In the genomic region with DNA sequence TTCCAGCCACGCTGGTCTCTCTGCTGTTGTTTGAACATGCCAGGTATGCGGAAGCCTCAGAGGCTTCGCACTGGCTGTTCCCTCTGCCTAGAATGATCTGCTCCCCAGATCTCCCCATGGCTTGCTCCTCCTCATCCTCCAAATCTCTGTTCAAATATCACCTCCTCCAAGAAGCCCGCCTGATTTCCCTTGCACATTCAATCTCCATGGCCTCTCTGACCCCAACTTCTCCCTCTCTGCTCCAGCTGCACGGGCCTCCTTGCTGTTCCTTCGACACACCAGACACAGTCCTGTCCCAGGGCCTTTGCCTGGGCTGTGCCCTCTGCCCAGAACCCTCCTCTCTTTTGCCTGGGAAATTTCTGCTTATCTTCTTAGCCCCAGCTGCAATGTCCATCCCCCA, we compare ENCODE assay signal across 23 cellular contexts. TPM values are rescaled to one million over a fixed set of nuclear protein-coding genes. Genes with fewer than 3 reads are reported as not detected.
DNase-seq lines count a peak whose midpoint lies in the region; ATAC-seq, FAIRE-seq and TF ChIP-seq lines count a peak whose summit lies in the region.
"Had no signal": no experiment of that assay in that cellular context is flagged by ENCODE, and none has a peak within 500 bp of the region (broad histone marks: within the 10 kb centered on the region; RNA-seq: fewer than 3 reads in every experiment).

No MANE protein-coding gene starts in this region.

- CTCF ChIA-PET in K562 (lab: Yijun Ruan, JAX; ENCODE audit: low intra/inter-chr PET ratio): no interaction called here

- no peak overlapping the region for H3K4me3 Mint-ChIP-seq in endothelial cell (ENCODE audit: unreplicated experiment)
- peak overlapping the region; percentile 8 for H3K4me3 Mint-ChIP-seq in nephron progenitor cell
- H3K4me3 Mint-ChIP-seq in type B pancreatic cell: no peak overlapping the region
- H3K4me3 Mint-ChIP-seq: CD14-positive monocyte; CD4-positive, alpha-beta T cell; CD8-positive, alpha-beta memory T cell; GM23338; HFFc6 had no signal

- POLR2A ChIA-PET in K562 (lab: Yijun Ruan, JAX): interaction anchor here (0.7 kb wide), 1 partner anchor 41 kb away, joined by 4 read pairs; no protein-coding TSS in a partner anchor

- H4K20me1 ChIP-seq in K562 (replicated peaks; ENCODE audit: control insufficient read depth, insufficient read depth, low read length): peaks cover 7% of the 10 kb centered on the region

- H3K79me2 ChIP-seq in K562 (ENCODE audit: control insufficient read depth, insufficient read depth, low read length): no peaks in the 10 kb centered on the region

- peak overlapping the region; percentile 72 for H3K27ac Mint-ChIP-seq in endothelial cell (ENCODE audit: unreplicated experiment)
- H3K27ac Mint-ChIP-seq in nephron progenitor cell: peak overlapping the region; percentile 47
- no peak overlapping the region for H3K27ac Mint-ChIP-seq in type B pancreatic cell
- H3K27ac Mint-ChIP-seq: CD14-positive monocyte; CD4-positive, alpha-beta T cell; GM23338; HFFc6 had no signal

- no peak overlapping the region for H3K4ac ChIP-seq in neuronal stem cell (ENCODE audit: low read length)

- no peak overlapping the region for H2BK12ac ChIP-seq in neuronal stem cell (ENCODE audit: low read length)

- no TSS peak for BruUV-seq in K562 (replicated peaks; lab: Mats Ljungman, UMichigan)

- no peak overlapping the region; a peak in 1 of 4 replicates for H3K9ac ChIP-seq in K562 (ENCODE audit: insufficient read depth in 1 of 2, low read depth in 2 of 2, low read length in 2 of 2)
- no peak overlapping the region for H3K9ac ChIP-seq in neuronal stem cell (ENCODE audit: low read depth, low read length, poor library complexity)
- H3K9ac ChIP-seq: BLaER1 treated with 17β-estradiol and CSF1 and Interleukin-3, amounts not matched to agents 10 nM and 100 nM had no signal

- H2BK15ac ChIP-seq in neuronal stem cell (ENCODE audit: low read length): peak overlapping the region; percentile 16

- H3K9me1 ChIP-seq in K562 (ENCODE audit: control insufficient read depth, insufficient read depth, low read length): no peaks in the 10 kb centered on the region

- H3K27me3 Mint-ChIP-seq in endothelial cell (ENCODE audit: unreplicated experiment) (peaks cover 15% of the 10 kb centered on the region), nephron progenitor cell (ENCODE audit: low read depth, poor library complexity) (peaks cover 37% of the 10 kb centered on the region), type B pancreatic cell (peaks cover 69% of the 10 kb centered on the region)

- no peaks in the 10 kb centered on the region for H3K36me3 Mint-ChIP-seq in endothelial cell (ENCODE audit: low read depth, unreplicated experiment)
- H3K36me3 Mint-ChIP-seq in nephron progenitor cell (ENCODE audit: low read depth): no peaks in the 10 kb centered on the region
- H3K36me3 Mint-ChIP-seq in type B pancreatic cell: no peaks in the 10 kb centered on the region
- H3K36me3 Mint-ChIP-seq: CD14-positive monocyte had no signal

- H3K27ac ChIP-seq in K562 (ENCODE audit: extremely low read depth, low read depth, low read length): no peak overlapping the region
- H3K27ac ChIP-seq in neuronal stem cell (replicated peaks; ENCODE audit: low read length): peak overlapping the region; percentile 56
- H3K27ac ChIP-seq: BLaER1 treated with 17β-estradiol and CSF1 and Interleukin-3, amounts not matched to agents 10 nM and 100 nM had no signal

- no peak overlapping the region for H3K14ac ChIP-seq in neuronal stem cell (ENCODE audit: low read length)

- no peak for TF ChIP-seq EP300 in K562 (IDR thresholded peaks at IDR 0.05; ENCODE audit: low read length)

- no peak overlapping the region for H4K8ac ChIP-seq in neuronal stem cell (ENCODE audit: low read depth, low read length)

- H3K4me1 Mint-ChIP-seq in endothelial cell (ENCODE audit: unreplicated experiment) (peaks cover 38% of the 10 kb centered on the region), nephron progenitor cell (peaks cover 52% of the 10 kb centered on the region), type B pancreatic cell (ENCODE audit: unreplicated experiment) (peaks cover 17% of the 10 kb centered on the region)
- H3K4me1 Mint-ChIP-seq: CD14-positive monocyte; CD8-positive, alpha-beta memory T cell had no signal

- TF ChIP-seq RAD21 in K562 (CRISPR knock-in tag; conservative IDR thresholded peaks at IDR 0.05 in 1 of 2, IDR thresholded peaks at IDR 0.05 in 1 of 2): no peak

- H3K4me1 ChIP-seq in K562 (replicated peaks in 1 of 2; ENCODE audit: control insufficient read depth in 2 of 2, insufficient read depth in 2 of 2, low read length in 2 of 2) (no peaks in the 10 kb centered on the region; a peak in 2 of 5 replicates), neuronal stem cell (ENCODE audit: control insufficient read depth in 2 of 2, insufficient read depth in 1 of 2, low read depth in 1 of 2, low read length in 2 of 2) (peaks cover 35 to 50% of the 10 kb centered on the region in 2 donors)
- H3K4me1 ChIP-seq: BE2C, HAP-1 had no signal

- TF ChIP-seq POLR2A in K562 (conservative IDR thresholded peaks at IDR 0.05): no peak
- TF ChIP-seq POLR2A in GM12892 (IDR thresholded peaks at IDR 0.05; ENCODE audit: low read depth, low read length): no peak

- H2BK120ac ChIP-seq in neuronal stem cell (ENCODE audit: low read depth, low read length): no peak overlapping the region

- H2BK5ac ChIP-seq in neuronal stem cell (ENCODE audit: low read length): peak overlapping the region; percentile 76

- H3K23ac ChIP-seq in neuronal stem cell (ENCODE audit: low read depth, low read length, poor library complexity): no peak overlapping the region

- H3K9me3 Mint-ChIP-seq in endothelial cell (ENCODE audit: unreplicated experiment): no peaks in the 10 kb centered on the region
- H3K9me3 Mint-ChIP-seq in nephron progenitor cell: peaks cover 8% of the 10 kb centered on the region
- H3K9me3 Mint-ChIP-seq in type B pancreatic cell: no peaks in the 10 kb centered on the region

- H3K4me2 ChIP-seq in K562 (ENCODE audit: insufficient read depth, low read length) (no peak overlapping the region), neuronal stem cell (ENCODE audit: insufficient read depth, low read length, poor library complexity, severe bottlenecking) (no peak overlapping the region)
- H3K4me2 ChIP-seq: BLaER1 treated with 17β-estradiol and CSF1 and Interleukin-3, amounts not matched to agents 10 nM and 100 nM had no signal

- no peak for FAIRE-seq in K562 (lab: Jason Lieb, UNC)
- no peak for FAIRE-seq in GM12892 (lab: Jason Lieb, UNC)
- FAIRE-seq: GM12891, GM19239, H54 had no signal

- no peaks in the 10 kb centered on the region for H3K79me1 ChIP-seq in neuronal stem cell (ENCODE audit: low read depth, low read length)

- H3K18ac ChIP-seq in neuronal stem cell (ENCODE audit: low read length): peak overlapping the region; percentile 61

- no peak overlapping the region for H4K91ac ChIP-seq in neuronal stem cell (ENCODE audit: low read depth, low read length, poor library complexity)

- H3K4me3 ChIP-seq in K562 (no peak overlapping the region), neuronal stem cell (ENCODE audit: low read length in 2 of 2) (no peak overlapping the region)
- H3K4me3 ChIP-seq: BLaER1 treated with 17β-estradiol and CSF1 and Interleukin-3, amounts not matched to agents 10 nM and 100 nM; GM23338; HAP-1 had no signal

- H3K9me3 ChIP-seq in K562 (replicated peaks; ENCODE audit: control insufficient read depth, insufficient read depth, low read depth, low read length): no peaks in the 10 kb centered on the region
- H3K9me3 ChIP-seq in neuronal stem cell (replicated peaks in 1 of 2; ENCODE audit: control insufficient read depth in 2 of 2, insufficient read depth in 1 of 2, low read depth in 1 of 2, low read length in 2 of 2): no peaks in the 10 kb centered on the region
- H3K9me3 ChIP-seq: BE2C, HAP-1 had no signal

- peaks cover 4 to 6% of the 10 kb centered on the region in 2 experiments; a peak in 2 of 5 replicates for H3K27me3 ChIP-seq in K562 (ENCODE audit: control insufficient read depth in 2 of 2, insufficient read depth in 2 of 2, low read length in 2 of 2)
- H3K27me3 ChIP-seq in neuronal stem cell (ENCODE audit: control insufficient read depth in 3 of 3, insufficient read depth in 3 of 3, low read depth in 1 of 3, low read length in 3 of 3): no peaks in the 10 kb centered on the region

- in situ Hi-C loops in K562 (cut with MboI) (no loop called here), ACHN (cut with HindIII; ENCODE audit: low pct_ligation_motif_present, low pct_unique_long_range_greater_than_20kb, low sequenced_read_pairs) (no loop called here)

- TF ChIP-seq CTCF in K562 (IDR thresholded peaks at IDR 0.05 in 2 of 3, conservative IDR thresholded peaks at IDR 0.05 in 1 of 3; ENCODE audit: insufficient read depth in 2 of 3, low read depth in 1 of 3, low read length in 3 of 3): no peak
- TF ChIP-seq CTCF in endothelial cell (IDR thresholded peaks at IDR 0.05; ENCODE audit: unreplicated experiment): no peak
- no peak for TF ChIP-seq CTCF in nephron progenitor cell (IDR thresholded peaks at IDR 0.05)
- TF ChIP-seq CTCF in type B pancreatic cell (conservative IDR thresholded peaks at IDR 0.05): no peak

- H2AFZ ChIP-seq in K562 (ENCODE audit: low read depth, low read length): no peak overlapping the region
- peak overlapping the region; percentile 41 for H2AFZ ChIP-seq in neuronal stem cell (ENCODE audit: low read length)
- H2AFZ ChIP-seq: GM23338 had no signal

- no peak for ATAC-seq in K562
- ATAC-seq: GM23338 had no signal

- WGBS in K562 (ENCODE audit: insufficient coverage, low coverage, missing lambda C conversion rate): 9% methylated on average over 6 of the region's 6 CpGs
- WGBS in neuronal stem cell (ENCODE audit: extremely low coverage in 2 of 2, insufficient read length in 2 of 2, insufficient replicate concordance in 1 of 2), 2 donors: no CpG with 5 or more reads among the region's 6 CpGs

- H2AK5ac ChIP-seq in neuronal stem cell (ENCODE audit: low read depth, low read length): peak overlapping the region; percentile 84

- no peak for DNase-seq in K562 (ENCODE audit: extremely low read depth in 1 of 4, low spot score in 3 of 4)
- DNase-seq in endothelial cell (ENCODE audit: low spot score): no peak
- no peak for DNase-seq in nephron progenitor cell
- no peak for DNase-seq in neuronal stem cell (ENCODE audit: low spot score)
- DNase-seq in GM12892 (ENCODE audit: insufficient read length): no peak
- DNase-seq in type B pancreatic cell (ENCODE audit: extremely low spot score, unreplicated experiment): no peak
- no peak for DNase-seq in ACHN
- no peak for DNase-seq in activated CD8-positive, alpha-beta memory T cell treated with anti-CD3 and anti-CD28 coated beads, Interleukin-2, amount 50 U/mL, for 4 hours
- DNase-seq: AML-193; BE2C; CD4-positive, alpha-beta T cell; CD8-positive, alpha-beta memory T cell; DMS53; DMS79 treated with DMSO at 0.1 percent for 48 hours; GF-D8; HFFc6 had no signal

- H3K36me3 ChIP-seq in K562 (ENCODE audit: control insufficient read depth, insufficient read depth, low read length) (no peaks in the 10 kb centered on the region), neuronal stem cell (replicated peaks in 1 of 2; ENCODE audit: control insufficient read depth in 2 of 2, insufficient read depth in 2 of 2, low read length in 2 of 2) (no peaks in the 10 kb centered on the region)
- H3K36me3 ChIP-seq: BE2C; BLaER1 treated with 17β-estradiol and CSF1 and Interleukin-3, amounts not matched to agents 10 nM and 100 nM; HAP-1 had no signal

- intact Hi-C loops in K562 (cut with micrococcal nuclease): no loop called here

RNA-seq across cellular contexts. Expression of gene PTPRS, which starts 52.5 kb away (rescaled TPM):
- total RNA-seq in K562 (2011; cell fraction: chromatin; rRNA removed; ENCODE audit: low replicate concordance): 79.8 and 180 TPM in 2 replicates
- total RNA-seq in K562 (2011; cell fraction: nucleolus; rRNA removed): 97.4 and 130 TPM in 2 replicates
- total RNA-seq in K562 (2011; cell fraction: nucleoplasm; rRNA removed): 85.8 and 89.2 TPM in 2 replicates
- 26.4 and 28.0 TPM in 2 replicates for total RNA-seq in K562 (2014; rRNA removed)
- total RNA-seq in K562 (2014; rRNA removed; fragmentation: Illumina TruSeq; extraction: Trizol): 6.1 and 6.7 TPM in 2 replicates
- total RNA-seq in K562 (2015; rRNA removed; fragmentation: Illumina TruSeq; extraction: Trizol): 14.1 and 15.1 TPM in 2 replicates
- total RNA-seq in K562 (2021): 45.2 and 49.4 TPM in 2 replicates
- 14.9 and 17.4 TPM in 2 replicates for polyA plus RNA-seq in K562 (2011; rRNA removed)
- polyA plus RNA-seq in K562 (2011; cell fraction: cytosol; rRNA removed): 14.3 and 32.7 TPM in 2 replicates
- polyA plus RNA-seq in K562 (2011; cell fraction: nucleus; rRNA removed): 54.1 and 106 TPM in 2 replicates
- 23.1 and 29.5 TPM in 2 replicates for polyA plus RNA-seq in K562 (2012)
- 8.3 and 10.7 TPM in 2 replicates for polyA plus RNA-seq in K562 (2014; fragmentation: Illumina TruSeq; extraction: Trizol)
- polyA plus RNA-seq in K562 (2014; fragmentation: Nextera tagmentation; extraction: Ambion mirVana): 1 to 10 TPM; 1.1 to 1.2 TPM
- polyA plus RNA-seq in K562 (2014; rRNA removed): 26.9 and 27.4 TPM in 2 replicates
- 11.5 and 28.9 TPM in 2 replicates for polyA minus RNA-seq in K562 (2011; rRNA and poly(A)+ RNA removed)
- polyA minus RNA-seq in K562 (2011; cell fraction: cytosol; rRNA and poly(A)+ RNA removed): 41.9 and 44.2 TPM in 2 replicates
- 27.2 and 33.5 TPM in 2 replicates for polyA minus RNA-seq in K562 (2011; cell fraction: nucleus; rRNA and poly(A)+ RNA removed)
- 93.7 TPM for total RNA-seq in endothelial cell (ENCODE audit: unreplicated experiment)
- polyA plus RNA-seq in neuronal stem cell (2013, experiment 1 of 2): 162 TPM
- polyA plus RNA-seq in neuronal stem cell (2013, experiment 2 of 2): 172 TPM
- 15.0 TPM for polyA plus RNA-seq in GM12892 (2012; ENCODE audit: missing spikeins)
- 73.3 and 234 TPM in 2 replicates for total RNA-seq in type B pancreatic cell (ENCODE audit: low replicate concordance)
- polyA plus RNA-seq: CD14-positive monocyte had no signal
